ENCODE assay signal across 13 cellular contexts in the genomic region with DNA sequence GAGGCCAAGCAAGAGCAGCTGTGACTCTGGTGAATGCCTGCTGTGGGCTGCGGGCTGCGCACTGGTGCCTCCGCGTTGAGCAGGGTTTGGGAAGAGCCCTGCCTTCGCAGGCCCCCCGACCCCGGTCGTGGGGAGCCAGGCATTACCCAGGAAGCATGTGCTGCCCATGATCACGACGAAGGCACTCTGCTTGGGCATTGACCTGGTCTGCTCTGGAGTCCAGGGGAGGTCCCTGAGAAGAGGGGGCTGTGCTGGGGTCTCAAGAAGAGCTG. TPM values are rescaled to one million over a fixed set of nuclear protein-coding genes. Genes with fewer than 3 reads are reported as not detected.
A peak's percentile ranks its signal among the peaks of the same experiment; 100 is the strongest.
DNase-seq lines count a peak whose midpoint lies in the region; ATAC-seq and TF ChIP-seq lines count a peak whose summit lies in the region.
"Had no signal": no experiment of that assay in that cellular context is flagged by ENCODE, and none has a peak within 500 bp of the region (broad histone marks: within the 10 kb centered on the region; RNA-seq: fewer than 3 reads in every experiment).

No MANE protein-coding gene starts in this region.

- peak overlapping the region; percentile 50; the same call in 1 of the 2 replicates for H3K9ac ChIP-seq in BLaER1

- H3K4me1 Mint-ChIP-seq in activated T-helper 1 cell treated with anti-CD3 and anti-CD28 coated beads, Interleukin-12 subunit alpha, Interleukin-12 subunit beta, Interleukin-2, Interleukin-4 antibody, amounts not matched to agents 30 ng/mL and 10 ng/mL and 1 ng/mL, durations not matched to agents 14 hours and 24 hours and 36 hours (ENCODE audit: low read depth), result peaks cover 59% of the 10 kb centered on the region
- peaks cover 51 to 84% (median 65%) of the 10 kb centered on the region in 3 donors for H3K4me1 Mint-ChIP-seq in naive B cell

- H3K27me3 ChIP-seq in A673 (replicated peaks; ENCODE audit: insufficient read depth, low read depth, low read length, poor library complexity), result no peaks in the 10 kb centered on the region
- H3K27me3 ChIP-seq in BLaER1, result no peaks in the 10 kb centered on the region

- H3K4me3 Mint-ChIP-seq in activated T-helper 1 cell treated with anti-CD3 and anti-CD28 coated beads, Interleukin-12 subunit alpha, Interleukin-12 subunit beta, Interleukin-2, Interleukin-4 antibody, amounts not matched to agents 30 ng/mL and 10 ng/mL and 1 ng/mL, durations not matched to agents 14 hours and 24 hours and 36 hours, result no peak overlapping the region
- H3K4me3 Mint-ChIP-seq in naive B cell, result no peak overlapping the region

- H3K27me3 Mint-ChIP-seq in activated T-helper 1 cell treated with anti-CD3 and anti-CD28 coated beads, Interleukin-12 subunit alpha, Interleukin-12 subunit beta, Interleukin-2, Interleukin-4 antibody, amounts not matched to agents 30 ng/mL and 10 ng/mL and 1 ng/mL, durations not matched to agents 14 hours and 24 hours and 36 hours (ENCODE audit: insufficient read depth), result no peaks in the 10 kb centered on the region
- no peaks in the 10 kb centered on the region for H3K27me3 Mint-ChIP-seq in naive B cell

- intact Hi-C loops in A673 (cut with micrococcal nuclease; ENCODE audit: unreplicated experiment), result no loop called here
- intact Hi-C loops in activated T-helper 1 cell treated with anti-CD3 and anti-CD28 coated beads, Interleukin-12 subunit alpha, Interleukin-12 subunit beta, Interleukin-2, Interleukin-4 antibody, amounts not matched to agents 30 ng/mL and 10 ng/mL and 1 ng/mL, durations not matched to agents 14 hours and 24 hours and 36 hours (cut with micrococcal nuclease), result no loop called here
- intact Hi-C loops in sciatic nerve (cut with DNase I), result no loop called here

- ATAC-seq in naive B cell (ENCODE audit: low read depth in 2 of 2) (no peak), HG02588 (IDR thresholded peaks at IDR 0.05; ENCODE audit: unreplicated experiment) (no peak), sciatic nerve (no peak), HG03565 (IDR thresholded peaks at IDR 0.05; ENCODE audit: unreplicated experiment) (no peak)

- no peak for TF ChIP-seq CTCF in A673 (conservative IDR thresholded peaks at IDR 0.05; ENCODE audit: low read depth, low read length)

- H3K4me2 ChIP-seq in BLaER1, result peak overlapping the region; percentile 22; the same call in 1 of the 2 replicates

- H3K27ac Mint-ChIP-seq in activated T-helper 1 cell treated with anti-CD3 and anti-CD28 coated beads, Interleukin-12 subunit alpha, Interleukin-12 subunit beta, Interleukin-2, Interleukin-4 antibody, amounts not matched to agents 30 ng/mL and 10 ng/mL and 1 ng/mL, durations not matched to agents 14 hours and 24 hours and 36 hours, result peak overlapping the region; percentile 22
- H3K27ac Mint-ChIP-seq in naive B cell, result peak overlapping the region in 4 of 6 donors; percentile 43 to 84 (median 64)

- H3K9me3 ChIP-seq in A673 (ENCODE audit: low read depth, low read length, poor library complexity, severe bottlenecking) (no peaks in the 10 kb centered on the region), BLaER1 (no peaks in the 10 kb centered on the region)

- peaks cover 100% of the 10 kb centered on the region for H4K20me1 ChIP-seq in BLaER1

- H3K4me1 ChIP-seq in A673 (ENCODE audit: insufficient read depth, low read length, poor library complexity, severe bottlenecking) (peaks cover 45% of the 10 kb centered on the region), BLaER1 (peaks cover 97% of the 10 kb centered on the region)

- H3K27ac ChIP-seq in A673 (ENCODE audit: low read depth, low read length, poor library complexity, severe bottlenecking) (peak overlapping the region; percentile 8), BLaER1 (peak overlapping the region; percentile 49; the same call in 1 of the 2 replicates)

- CTCF ChIA-PET in A673 (lab: Charles Lee), result no interaction called here

- no peaks in the 10 kb centered on the region for H3K9me3 Mint-ChIP-seq in activated T-helper 1 cell treated with anti-CD3 and anti-CD28 coated beads, Interleukin-12 subunit alpha, Interleukin-12 subunit beta, Interleukin-2, Interleukin-4 antibody, amounts not matched to agents 30 ng/mL and 10 ng/mL and 1 ng/mL, durations not matched to agents 14 hours and 24 hours and 36 hours
- H3K9me3 Mint-ChIP-seq in naive B cell, result no peaks in the 10 kb centered on the region

- no peak overlapping the region for H3K4me3 ChIP-seq in A673 (ENCODE audit: low read depth, low read length, poor library complexity, severe bottlenecking)
- no peak overlapping the region for H3K4me3 ChIP-seq in BLaER1

- H3K36me3 ChIP-seq in A673 (ENCODE audit: insufficient read depth, low read length, poor library complexity, severe bottlenecking), result no peaks in the 10 kb centered on the region
- peaks cover 43% of the 10 kb centered on the region for H3K36me3 ChIP-seq in BLaER1

- BruUV-seq in A673 (replicated peaks; lab: Mats Ljungman, UMichigan), result no TSS peak

- POLR2A ChIA-PET in A673 (lab: Charles Lee; ENCODE audit: low non-redundant PET), result no interaction called here

- no peak for DNase-seq in A673 (ENCODE audit: low spot score)
- DNase-seq in activated T-helper 1 cell treated with anti-CD3 and anti-CD28 coated beads, Interleukin-12 subunit alpha, Interleukin-12 subunit beta, Interleukin-2, Interleukin-4 antibody, amounts not matched to agents 30 ng/mL and 10 ng/mL and 1 ng/mL, durations not matched to agents 14 hours and 24 hours and 36 hours (ENCODE audit: low spot score), result no peak
- DNase-seq in naive B cell, result no peak
- DNase-seq in sciatic nerve (ENCODE audit: low spot score), result no peak
- DNase-seq: activated naive CD4-positive, alpha-beta T cell treated with Interleukin-2 at 50 U/mL for 16 hours; C1 segment of cervical spinal cord; caudate nucleus; DND-41; effector CD8-positive, alpha-beta T cell; NCI-H146 had no signal

- H3K36me3 Mint-ChIP-seq in activated T-helper 1 cell treated with anti-CD3 and anti-CD28 coated beads, Interleukin-12 subunit alpha, Interleukin-12 subunit beta, Interleukin-2, Interleukin-4 antibody, amounts not matched to agents 30 ng/mL and 10 ng/mL and 1 ng/mL, durations not matched to agents 14 hours and 24 hours and 36 hours (ENCODE audit: low read depth), result peaks cover 9% of the 10 kb centered on the region
- H3K36me3 Mint-ChIP-seq in naive B cell, result peaks cover 0 to 6% of the 10 kb centered on the region in 2 donors

RNA-seq across cellular contexts. Expression of a gene that starts 19.2 kb away (rescaled TPM):
- total RNA-seq in A673 (2021) (126 and 130 TPM in 2 replicates), sciatic nerve (76.3 TPM)
- total RNA-seq in activated T-helper 1 cell treated with anti-CD3 and anti-CD28 coated beads, Interleukin-12 subunit alpha, Interleukin-12 subunit beta, Interleukin-2, Interleukin-4 antibody, amounts not matched to agents 30 ng/mL and 10 ng/mL and 1 ng/mL, durations not matched to agents 14 hours and 24 hours and 36 hours, result 122 and 126 TPM in 2 replicates
- 10 to 100 TPM in 1 of 6 donors, 1 to 10 TPM in 5; 2.8 to 10.7 (median 7.4) TPM for polyA plus RNA-seq in naive B cell (ENCODE audit: low read depth in 6 of 6)

RNA-seq across cellular contexts. Expression of a gene that starts 44.7 kb away (rescaled TPM):
- total RNA-seq in A673 (2021) (0.92 and 1.7 TPM in 2 replicates), sciatic nerve (80.2 TPM)
- total RNA-seq in activated T-helper 1 cell treated with anti-CD3 and anti-CD28 coated beads, Interleukin-12 subunit alpha, Interleukin-12 subunit beta, Interleukin-2, Interleukin-4 antibody, amounts not matched to agents 30 ng/mL and 10 ng/mL and 1 ng/mL, durations not matched to agents 14 hours and 24 hours and 36 hours, result 3.4 and 3.6 TPM in 2 replicates
- polyA plus RNA-seq in naive B cell (ENCODE audit: low read depth in 6 of 6), result 1 to 10 TPM in 5 of 6 donors, not detected in 1; 1.1 to 4.4 (median 2.0) TPM

RNA-seq across cellular contexts. Expression of a gene that starts 54.1 kb away (rescaled TPM):
- total RNA-seq in A673 (2021) (0.67 and 1.7 TPM in 2 replicates), sciatic nerve (7.1 TPM)
- total RNA-seq in activated T-helper 1 cell treated with anti-CD3 and anti-CD28 coated beads, Interleukin-12 subunit alpha, Interleukin-12 subunit beta, Interleukin-2, Interleukin-4 antibody, amounts not matched to agents 30 ng/mL and 10 ng/mL and 1 ng/mL, durations not matched to agents 14 hours and 24 hours and 36 hours, result 3.5 and 4.2 TPM in 2 replicates
- 1 to 10 TPM; 5.1 to 6.8 (median 5.9) TPM for polyA plus RNA-seq in naive B cell (ENCODE audit: low read depth in 6 of 6)

RNA-seq across cellular contexts. Expression of a gene that starts 55.2 kb away (rescaled TPM):
- 290 and 298 TPM in 2 replicates for total RNA-seq in A673 (2021)
- 230 and 243 TPM in 2 replicates for total RNA-seq in activated T-helper 1 cell treated with anti-CD3 and anti-CD28 coated beads, Interleukin-12 subunit alpha, Interleukin-12 subunit beta, Interleukin-2, Interleukin-4 antibody, amounts not matched to agents 30 ng/mL and 10 ng/mL and 1 ng/mL, durations not matched to agents 14 hours and 24 hours and 36 hours
- polyA plus RNA-seq in naive B cell (ENCODE audit: low read depth in 6 of 6), result 100 to 1,000 TPM; 288 to 317 (median 302) TPM
- 134 TPM for total RNA-seq in sciatic nerve

Comparison
In these comparisons a context has a peak if more than half of its experiments do, and no peak if none do; other contexts are left out.
1. RNA of a gene that starts 44.7 kb away (total RNA-seq): 80.2 TPM in sciatic nerve (single experiment); 3.4 to 3.6 TPM in activated T-helper 1 cell treated with anti-CD3 and anti-CD28 coated beads, Interleukin-12 subunit alpha, Interleukin-12 subunit beta, Interleukin-2, Interleukin-4 antibody, amounts not matched to agents 30 ng/mL and 10 ng/mL and 1 ng/mL, durations not matched to agents 14 hours and 24 hours and 36 hours and 0.92 to 1.7 TPM in A673; every median in the first group is over 10 times any median in the second.